17 cellular contexts compared by ENCODE assay signal in genomic region chr22:27488456-27489224, GRCh38.
A peak's percentile ranks its signal among the peaks of the same experiment; 100 is the strongest.
DNase-seq lines count a peak whose midpoint lies in the region; ATAC-seq, FAIRE-seq and TF ChIP-seq lines count a peak whose summit lies in the region.
"Had no signal": no experiment of that assay in that cellular context is flagged by ENCODE, and none has a peak within 500 bp of the region (broad histone marks: within the 10 kb centered on the region; RNA-seq: fewer than 3 reads in every experiment).

No MANE protein-coding gene starts in this region.

- in situ Hi-C loops in HAP-1 (cut with MboI; ENCODE audit: low sequenced_read_pairs), result no loop called here

- H3K9me3 ChIP-seq in pancreas (no peaks in the 10 kb centered on the region), HAP-1 (no peaks in the 10 kb centered on the region)

- FAIRE-seq in pancreas (lab: Jason Lieb, UNC), result no peak
- FAIRE-seq: HTR-8/SVneo, kidney, TTC549 had no signal

- intact Hi-C loops in pancreas (cut with DNase I), result no loop called here

- H3K4me3 ChIP-seq in pancreas (no peak overlapping the region), HAP-1 (no peak overlapping the region)
- H3K4me3 ChIP-seq: esophagus squamous epithelium, heart left ventricle had no signal

- H3K27ac ChIP-seq in epithelial cell of prostate (peak overlapping the region; percentile 28), pancreas (peak overlapping the region; percentile 63 to 90 (median 75))
- H3K27ac ChIP-seq: esophagus squamous epithelium, heart left ventricle had no signal

- ATAC-seq in pancreas (peak; percentile 63 to 74 (median 72)), esophagus mucosa (no peak), HG02678 (IDR thresholded peaks at IDR 0.05; ENCODE audit: unreplicated experiment) (no peak)

- no peaks in the 10 kb centered on the region for H3K36me3 ChIP-seq in pancreas
- H3K36me3 ChIP-seq in HAP-1 (replicated peaks), result no peaks in the 10 kb centered on the region
- H3K36me3 ChIP-seq: esophagus squamous epithelium, heart left ventricle had no signal

- DNase-seq in AG08395 (ENCODE audit: low spot score), result peak; percentile 17
- peak; percentile 47 for DNase-seq in RPMI7951 (ENCODE audit: low read depth)
- DNase-seq in epithelial cell of prostate (ENCODE audit: low read depth, low spot score), result no peak
- peak in 4 of 6 donors; percentile 42 to 55 (median 44) for DNase-seq in pancreas
- DNase-seq in NCI-H69 (lab: John Stamatoyannopoulos, UW), result no peak
- no peak for DNase-seq in HAP-1 (ENCODE audit: low spot score in 2 of 2)
- DNase-seq: activated CD4-positive, alpha-beta memory T cell treated with anti-CD3 and anti-CD28 coated beads, Interleukin-2, amount 10 ng/mL, durations not matched to agents 7 days and 5 days; esophagus squamous epithelium; GF-D8; heart left ventricle; kidney; naive B cell; NCI-H2081 had no signal

- H3K27me3 ChIP-seq in pancreas (no peaks in the 10 kb centered on the region), HAP-1 (ENCODE audit: low read depth) (no peaks in the 10 kb centered on the region)

- TF ChIP-seq CTCF in pancreas (IDR thresholded peaks at IDR 0.05), result no peak

- 22 to 23% methylated on average over 12 of the region's 12 CpGs for WGBS in pancreas, 2 donors

- H3K4me1 ChIP-seq in pancreas, result peaks cover 12 to 17% (median 14%) of the 10 kb centered on the region in 3 donors
- H3K4me1 ChIP-seq in HAP-1, result no peaks in the 10 kb centered on the region

Comparison
In these comparisons a context has a peak if more than half of its experiments do, and no peak if none do; other contexts are left out.
1. DNase-seq: peak in AG08395 (single experiment), RPMI7951 (single experiment) and pancreas (4 of 6); none in epithelial cell of prostate (single experiment), NCI-H69 (single experiment) and HAP-1 (0 of 2).
2. ATAC-seq: peak in pancreas (4 of 4); none in esophagus mucosa (single experiment) and HG02678 (single experiment).